Comparison of ENCODE assay signal across 1 cellular context in genomic region chr9:3912260-3912659, GRCh38.
TF ChIP-seq lines count a peak whose summit lies in the region.

No MANE protein-coding gene starts in this region.

TF ChIP-seq in A549, 52 proteins besides CTCF, POLR2A, EP300 and RAD21 (continued from another document):
- TF ChIP-seq REST (IDR thresholded peaks at IDR 0.05) = no peak
- TF ChIP-seq ZSCAN20 (CRISPR knock-in tag; IDR thresholded peaks at IDR 0.05) = no peak
TF ChIP-seq in A549: peak in this region for 0.
